ENCODE assay signal across 1 cellular context in genomic region chr1:205456383-205456867, GRCh38.
TF ChIP-seq lines count a peak whose summit lies in the region.

No MANE protein-coding gene starts in this region.

TF ChIP-seq in SK-N-SH, 30 proteins besides CTCF, POLR2A, EP300 and RAD21 (continued from another document):
- TF ChIP-seq SMC3 (IDR thresholded peaks at IDR 0.05; ENCODE audit: low read depth, low read length) (no peak), PBX3 (IDR thresholded peaks at IDR 0.05) (no peak), NRF1 (IDR thresholded peaks at IDR 0.05; ENCODE audit: low read depth, low read length) (no peak), MXI1 (IDR thresholded peaks at IDR 0.05; ENCODE audit: low read depth, low read length) (no peak), CHD2 (IDR thresholded peaks at IDR 0.05; ENCODE audit: low read length, partially characterized antibody) (no peak), EZH2phosphoT487 (IDR thresholded peaks at IDR 0.05; ENCODE audit: borderline replicate concordance, low read depth) (no peak), FOXM1 (IDR thresholded peaks at IDR 0.05; ENCODE audit: low read depth) (no peak)
TF ChIP-seq in SK-N-SH: peak in this region for 0.
